2 cellular contexts compared by ENCODE assay signal in genomic region chr10:78277734-78278404, GRCh38.
TF ChIP-seq lines count a peak whose summit lies in the region.

No MANE protein-coding gene starts in this region.

TF ChIP-seq in SK-N-SH, 30 proteins besides CTCF, POLR2A, EP300 and RAD21 (continued from another document):
- TF ChIP-seq REST (IDR thresholded peaks at IDR 0.05; ENCODE audit: low read depth, low read length) (no peak), PBX3 (IDR thresholded peaks at IDR 0.05) (peak; percentile 92), SMC3 (IDR thresholded peaks at IDR 0.05; ENCODE audit: low read depth, low read length) (no peak), POLR2AphosphoS5 (IDR thresholded peaks at IDR 0.05; ENCODE audit: low read depth, low read length) (peak; percentile 24; the same call in 1 of the 2 replicates), NRF1 (IDR thresholded peaks at IDR 0.05; ENCODE audit: low read depth, low read length) (no peak), GATA2 (CRISPR knock-in tag; IDR thresholded peaks at IDR 0.05) (no peak), YY1 (IDR thresholded peaks at IDR 0.05; ENCODE audit: low read depth) (no peak), CHD2 (IDR thresholded peaks at IDR 0.05; ENCODE audit: low read length, partially characterized antibody) (no peak), ZBTB33 (IDR thresholded peaks at IDR 0.05; ENCODE audit: borderline replicate concordance, low read depth) (no peak), JUND (IDR thresholded peaks at IDR 0.05) (peak; percentile 79), TAF1 (IDR thresholded peaks at IDR 0.05; ENCODE audit: borderline replicate concordance, low read depth, low read length) (no peak), ELF1 (IDR thresholded peaks at IDR 0.05) (no peak), TCF12 (IDR thresholded peaks at IDR 0.05) (peak; percentile 95), FOXJ3 (CRISPR knock-in tag; IDR thresholded peaks at IDR 0.05) (no peak), GABPA (IDR thresholded peaks at IDR 0.05; ENCODE audit: low read depth) (no peak), EZH2phosphoT487 (IDR thresholded peaks at IDR 0.05; ENCODE audit: borderline replicate concordance, low read depth) (no peak)

TF ChIP-seq in neural cell, 6 proteins besides CTCF, POLR2A, EP300 and RAD21 (continued from another document):
- no peak for TF ChIP-seq REST (IDR thresholded peaks at IDR 0.05; ENCODE audit: borderline replicate concordance)
